13 cellular contexts compared by ENCODE assay signal in genomic region chr9:15834541-15834940, GRCh38.
A peak's percentile ranks its signal among the peaks of the same experiment; 100 is the strongest.
DNase-seq lines count a peak whose midpoint lies in the region; ATAC-seq and TF ChIP-seq lines count a peak whose summit lies in the region.
"Had no signal": no experiment of that assay in that cellular context is flagged by ENCODE, and none has a peak within 500 bp of the region (broad histone marks: within the 10 kb centered on the region; RNA-seq: fewer than 3 reads in every experiment).

No MANE protein-coding gene starts in this region.

- H3K27me3 ChIP-seq in mammary epithelial cell (ENCODE audit: insufficient read depth, low read length) (no peaks in the 10 kb centered on the region), brain microvascular endothelial cell (replicated peaks) (no peaks in the 10 kb centered on the region)
- H3K27me3 ChIP-seq: esophagus muscularis mucosa had no signal

- H3K27ac ChIP-seq in mammary epithelial cell (ENCODE audit: insufficient read depth, low read depth, low read length) (no peak overlapping the region), brain microvascular endothelial cell (no peak overlapping the region)
- H3K27ac ChIP-seq: esophagus muscularis mucosa, PC-9 had no signal

- no peak overlapping the region for H3K4me2 ChIP-seq in mammary epithelial cell (ENCODE audit: insufficient read depth, low read depth, low read length)
- H3K4me2 ChIP-seq: PC-9 had no signal

- in situ Hi-C loops in mammary epithelial cell (cut with MboI; ENCODE audit: low sequenced_read_pairs in 2 of 2), result no loop called here
- in situ Hi-C loops in brain microvascular endothelial cell (cut with HindIII; ENCODE audit: low pct_ligation_motif_present, low sequenced_read_pairs), result no loop called here

- intact Hi-C loops in MCF 10A (cut with micrococcal nuclease) (no loop called here), mammary epithelial cell (cut with micrococcal nuclease) (no loop called here)

- H3K4me3 Mint-ChIP-seq in MCF 10A (ENCODE audit: unreplicated experiment), result no peak overlapping the region
- H3K4me3 Mint-ChIP-seq in natural killer cell treated with Interleukin-12 subunit alpha and Interleukin-12 subunit beta and Interleukin-15 and Interleukin-18, amount 100 ng/mL, for 72 hours, result no peak overlapping the region
- H3K4me3 Mint-ChIP-seq: stimulated activated memory B cell treated with anti-CD40 and anti-IgM and Interleukin-4, amounts not matched to agents 10 μg/mL and 1 μg/mL and 100 μg/mL, for 72 hours had no signal

- H4K20me1 ChIP-seq in mammary epithelial cell (ENCODE audit: insufficient read depth, low read length), result no peaks in the 10 kb centered on the region

- H3K79me2 ChIP-seq in mammary epithelial cell (ENCODE audit: insufficient read depth, low read length), result no peaks in the 10 kb centered on the region

- H3K9me3 Mint-ChIP-seq in MCF 10A (ENCODE audit: unreplicated experiment), result no peaks in the 10 kb centered on the region
- no peaks in the 10 kb centered on the region for H3K9me3 Mint-ChIP-seq in natural killer cell treated with Interleukin-12 subunit alpha and Interleukin-12 subunit beta and Interleukin-15 and Interleukin-18, amount 100 ng/mL, for 72 hours
- H3K9me3 Mint-ChIP-seq: stimulated activated memory B cell treated with anti-CD40 and anti-IgM and Interleukin-4, amounts not matched to agents 10 μg/mL and 1 μg/mL and 100 μg/mL, for 72 hours had no signal

- no peaks in the 10 kb centered on the region for H3K27me3 Mint-ChIP-seq in MCF 10A (ENCODE audit: insufficient read depth, unreplicated experiment)
- no peaks in the 10 kb centered on the region for H3K27me3 Mint-ChIP-seq in natural killer cell treated with Interleukin-12 subunit alpha and Interleukin-12 subunit beta and Interleukin-15 and Interleukin-18, amount 100 ng/mL, for 72 hours
- H3K27me3 Mint-ChIP-seq: stimulated activated memory B cell treated with anti-CD40 and anti-IgM and Interleukin-4, amounts not matched to agents 10 μg/mL and 1 μg/mL and 100 μg/mL, for 72 hours had no signal

- ATAC-seq in HG03378 (IDR thresholded peaks at IDR 0.05; ENCODE audit: unreplicated experiment), result no peak
- ATAC-seq in natural killer cell treated with Interleukin-12 subunit alpha and Interleukin-12 subunit beta and Interleukin-15 and Interleukin-18, amount 100 ng/mL, for 72 hours, result no peak
- ATAC-seq: stimulated activated memory B cell treated with anti-CD40 and anti-IgM and Interleukin-4, amounts not matched to agents 10 μg/mL and 1 μg/mL and 100 μg/mL, for 72 hours had no signal

- H3K4me1 ChIP-seq in mammary epithelial cell (ENCODE audit: insufficient read depth, low read length), result no peaks in the 10 kb centered on the region
- H3K4me1 ChIP-seq: esophagus muscularis mucosa had no signal

- CTCF ChIA-PET in MCF 10A (lab: Yijun Ruan, JAX), result interaction anchor here (0.8 to 0.9 kb wide), 3 partner anchors 7 to 1629 kb away, joined by 3 read pairs; no protein-coding TSS in a partner anchor
- CTCF ChIA-PET in mammary epithelial cell (lab: Charles Lee; ENCODE audit: low non-redundant PET), result no interaction called here

- POLR2A ChIA-PET in MCF 10A (lab: Yijun Ruan, JAX), result no interaction called here

- no peak overlapping the region for H3K9ac ChIP-seq in mammary epithelial cell (ENCODE audit: insufficient read depth, low read length)

- dilution Hi-C loops in mammary epithelial cell (cut with HindIII; ENCODE audit: low sequenced_read_pairs), result no loop called here

- BruUV-seq in MCF 10A (replicated peaks; lab: Mats Ljungman, UMichigan) (no TSS peak), mammary epithelial cell (replicated peaks; lab: Mats Ljungman, UMichigan) (no TSS peak)

- no peaks in the 10 kb centered on the region for H3K9me3 ChIP-seq in mammary epithelial cell (replicated peaks; ENCODE audit: insufficient read depth, low read length)
- H3K9me3 ChIP-seq: esophagus muscularis mucosa had no signal

- H3K36me3 Mint-ChIP-seq in MCF 10A (ENCODE audit: insufficient read depth, unreplicated experiment), result no peaks in the 10 kb centered on the region
- H3K36me3 Mint-ChIP-seq in natural killer cell treated with Interleukin-12 subunit alpha and Interleukin-12 subunit beta and Interleukin-15 and Interleukin-18, amount 100 ng/mL, for 72 hours, result no peaks in the 10 kb centered on the region
- H3K36me3 Mint-ChIP-seq: stimulated activated memory B cell treated with anti-CD40 and anti-IgM and Interleukin-4, amounts not matched to agents 10 μg/mL and 1 μg/mL and 100 μg/mL, for 72 hours had no signal

- H3K36me3 ChIP-seq in mammary epithelial cell (ENCODE audit: insufficient read depth, low read length) (no peaks in the 10 kb centered on the region), brain microvascular endothelial cell (replicated peaks) (no peaks in the 10 kb centered on the region)
- H3K36me3 ChIP-seq: esophagus muscularis mucosa had no signal

- no peak overlapping the region for H3K4me3 ChIP-seq in mammary epithelial cell (replicated peaks in 1 of 3; ENCODE audit: insufficient read depth in 1 of 3, low read depth in 2 of 3, low read length in 3 of 3)
- no peak overlapping the region for H3K4me3 ChIP-seq in brain microvascular endothelial cell (ENCODE audit: low read depth, low read length)
- H3K4me3 ChIP-seq: esophagus muscularis mucosa, PC-9 had no signal

- WGBS in mammary epithelial cell (ENCODE audit: low coverage, missing lambda C conversion rate), result 46% methylated on average over 2 of the region's 2 CpGs

- DNase-seq in MCF 10A (ENCODE audit: unreplicated experiment), result peak; percentile 33
- DNase-seq in mammary epithelial cell, result no peak
- peak; percentile 32 for DNase-seq in NCI-H226
- DNase-seq in brain microvascular endothelial cell, result peak; percentile 67
- no peak for DNase-seq in DMS53 (lab: John Stamatoyannopoulos, UW)
- no peak for DNase-seq in natural killer cell treated with Interleukin-12 subunit alpha and Interleukin-12 subunit beta and Interleukin-15 and Interleukin-18, amount 100 ng/mL, for 72 hours (ENCODE audit: low spot score)
- no peak for DNase-seq in GDM1 (lab: John Stamatoyannopoulos, UW)
- DNase-seq: activated naive CD4-positive, alpha-beta T cell treated with anti-CD3 and anti-CD28 coated beads, Interleukin-2, amount 50 U/mL, for 16 hours; PC-9; stimulated activated CD4-positive, alpha-beta T cell treated with anti-CD3 and anti-CD28 coated beads, Interleukin-1b, Interleukin-23, amount 100 ng/mL, for 48 hours had no signal

- TF ChIP-seq CTCF in MCF 10A (IDR thresholded peaks at IDR 0.05; ENCODE audit: unreplicated experiment) (no peak), mammary epithelial cell (conservative IDR thresholded peaks at IDR 0.05 in 1 of 2, IDR thresholded peaks at IDR 0.05 in 1 of 2; ENCODE audit: extremely low read depth in 1 of 2, insufficient read depth in 1 of 2, low read depth in 1 of 2, low read length in 2 of 2) (no peak), brain microvascular endothelial cell (IDR thresholded peaks at IDR 0.05; ENCODE audit: low read depth, low read length, missing control alignments) (no peak)

- no peak overlapping the region for H3K27ac Mint-ChIP-seq in MCF 10A (ENCODE audit: low read depth, unreplicated experiment)
- H3K27ac Mint-ChIP-seq in natural killer cell treated with Interleukin-12 subunit alpha and Interleukin-12 subunit beta and Interleukin-15 and Interleukin-18, amount 100 ng/mL, for 72 hours, result no peak overlapping the region
- H3K27ac Mint-ChIP-seq: stimulated activated memory B cell treated with anti-CD40 and anti-IgM and Interleukin-4, amounts not matched to agents 10 μg/mL and 1 μg/mL and 100 μg/mL, for 72 hours had no signal

- H3K4me1 Mint-ChIP-seq in MCF 10A (ENCODE audit: insufficient read depth, unreplicated experiment), result peaks cover 3% of the 10 kb centered on the region
- no peaks in the 10 kb centered on the region for H3K4me1 Mint-ChIP-seq in natural killer cell treated with Interleukin-12 subunit alpha and Interleukin-12 subunit beta and Interleukin-15 and Interleukin-18, amount 100 ng/mL, for 72 hours (ENCODE audit: low read depth in 2 of 2)
- H3K4me1 Mint-ChIP-seq: stimulated activated memory B cell treated with anti-CD40 and anti-IgM and Interleukin-4, amounts not matched to agents 10 μg/mL and 1 μg/mL and 100 μg/mL, for 72 hours had no signal

- no peak overlapping the region for H2AFZ ChIP-seq in mammary epithelial cell (ENCODE audit: low read depth, low read length)
- H2AFZ ChIP-seq: PC-9 had no signal

Comparison
In these comparisons a context has a peak if more than half of its experiments do, and no peak if none do; other contexts are left out.
1. DNase-seq: peak in MCF 10A (single experiment), NCI-H226 (single experiment) and brain microvascular endothelial cell (single experiment); none in mammary epithelial cell (single experiment), DMS53 (single experiment), natural killer cell treated with Interleukin-12 subunit alpha and Interleukin-12 subunit beta and Interleukin-15 and Interleukin-18, amount 100 ng/mL, for 72 hours (single experiment) and GDM1 (single experiment).